ENCODE assay signal across 11 cellular contexts in the genomic region with DNA sequence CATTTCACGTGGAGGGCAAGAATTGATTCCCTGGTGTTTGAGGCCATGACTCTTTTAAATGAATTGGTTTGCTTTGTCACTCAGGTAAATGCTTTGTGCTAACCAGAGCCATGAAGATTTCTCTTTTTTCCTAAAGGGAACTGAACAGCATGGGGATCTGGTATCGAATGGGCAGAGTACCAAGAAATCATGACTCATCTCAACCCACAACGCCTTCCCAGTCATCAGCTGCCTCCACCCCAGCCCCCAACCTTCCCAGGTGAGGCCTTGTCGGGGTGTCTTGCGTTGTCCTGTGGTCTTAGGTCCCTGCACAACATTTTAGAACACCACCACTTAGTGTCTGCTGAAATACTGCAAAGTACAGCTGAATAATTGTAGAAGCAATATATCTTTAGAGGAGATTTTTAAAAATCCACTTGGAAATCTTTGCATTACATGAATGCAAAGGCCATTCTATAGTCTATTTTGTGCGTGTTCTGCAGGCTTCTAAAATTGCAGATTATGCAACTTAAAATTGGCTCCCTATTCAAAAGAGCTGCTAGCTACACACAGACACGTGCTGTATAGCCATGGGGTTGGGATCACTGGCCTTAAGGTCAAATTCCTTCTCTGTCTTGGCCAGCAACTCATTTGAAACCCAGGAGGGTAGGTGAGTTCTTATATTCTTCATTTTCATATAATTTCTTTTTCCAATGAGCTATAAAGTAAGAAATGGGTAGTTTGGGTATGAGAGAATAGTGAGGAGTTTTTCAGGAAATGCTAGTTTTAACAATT.
DNase-seq lines count a peak whose midpoint lies in the region; ATAC-seq and TF ChIP-seq lines count a peak whose summit lies in the region.
"Had no signal": no experiment of that assay in that cellular context is flagged by ENCODE, and none has a peak within 500 bp of the region (broad histone marks: within the 10 kb centered on the region; RNA-seq: fewer than 3 reads in every experiment).

No MANE protein-coding gene starts in this region.

- intact Hi-C loops in stomach (cut with DNase I; ENCODE audit: low total_unique reads): loop anchor here (5.0 kb wide), 1 partner anchor 93 kb away; no protein-coding TSS in a partner anchor

- CTCF ChIA-PET in activated CD4-positive, alpha-beta T cell treated with anti-CD3 and anti-CD28 coated beads, Interleukin-2, amount 10 ng/mL, durations not matched to agents 7 days and 5 days (lab: Charles Lee): no interaction called here

- ATAC-seq in esophagus mucosa: peak; percentile 39

- peak overlapping the region; percentile 48 for H3K27ac Mint-ChIP-seq in activated CD4-positive, alpha-beta T cell treated with anti-CD3 and anti-CD28 coated beads, Interleukin-2, amount 10 ng/mL, durations not matched to agents 7 days and 5 days

- no peak overlapping the region for H3K4me3 ChIP-seq in stomach
- H3K4me3 ChIP-seq: BLaER1 had no signal

- H3K27ac ChIP-seq in stomach: peak overlapping the region in 2 of 5 donors; percentile 9 to 40
- H3K27ac ChIP-seq: BLaER1 had no signal

- H3K4me3 Mint-ChIP-seq in activated CD4-positive, alpha-beta T cell treated with anti-CD3 and anti-CD28 coated beads, Interleukin-2, amount 10 ng/mL, durations not matched to agents 7 days and 5 days: no peak overlapping the region

- peaks cover 4% of the 10 kb centered on the region for H3K27me3 Mint-ChIP-seq in activated CD4-positive, alpha-beta T cell treated with anti-CD3 and anti-CD28 coated beads, Interleukin-2, amount 10 ng/mL, durations not matched to agents 7 days and 5 days

- WGBS in stomach, 5 donors: 45 to 53% (median 48%) methylated on average over 7 of the region's 7 CpGs

- TF ChIP-seq CTCF in stomach (IDR thresholded peaks at IDR 0.05): no peak

- peaks cover 0 to 78% (median 52%) of the 10 kb centered on the region in 4 donors for H3K36me3 ChIP-seq in stomach

- peaks cover 9% of the 10 kb centered on the region for H3K36me3 Mint-ChIP-seq in activated CD4-positive, alpha-beta T cell treated with anti-CD3 and anti-CD28 coated beads, Interleukin-2, amount 10 ng/mL, durations not matched to agents 7 days and 5 days (ENCODE audit: low read depth)

- H3K27me3 ChIP-seq in stomach: no peaks in the 10 kb centered on the region
- H3K27me3 ChIP-seq: BLaER1 had no signal

- no peaks in the 10 kb centered on the region for H3K9me3 ChIP-seq in stomach
- H3K9me3 ChIP-seq: BLaER1 had no signal

- TF ChIP-seq POLR2A in stomach (IDR thresholded peaks at IDR 0.05): no peak

- no peaks in the 10 kb centered on the region for H3K9me3 Mint-ChIP-seq in activated CD4-positive, alpha-beta T cell treated with anti-CD3 and anti-CD28 coated beads, Interleukin-2, amount 10 ng/mL, durations not matched to agents 7 days and 5 days

- peaks cover 74% of the 10 kb centered on the region for H3K4me1 Mint-ChIP-seq in activated CD4-positive, alpha-beta T cell treated with anti-CD3 and anti-CD28 coated beads, Interleukin-2, amount 10 ng/mL, durations not matched to agents 7 days and 5 days

- peaks cover 29 to 68% (median 48%) of the 10 kb centered on the region in 4 donors for H3K4me1 ChIP-seq in stomach

- no peak for TF ChIP-seq EP300 in stomach (IDR thresholded peaks at IDR 0.05)

- no peak for DNase-seq in activated CD4-positive, alpha-beta T cell treated with anti-CD3 and anti-CD28 coated beads, Interleukin-2, amount 10 ng/mL, durations not matched to agents 7 days and 5 days
- no peak for DNase-seq in activated CD4-positive, alpha-beta T cell treated with anti-CD3 and anti-CD28 coated beads, Interleukin-2, amount 50 U/mL, for 4 hours
- DNase-seq in RPMI7951 (ENCODE audit: low read depth): peak; percentile 62
- DNase-seq in stromal cell of bone marrow (ENCODE audit: low read depth): peak; percentile 28
- DNase-seq in NCI-H1092 treated with DMSO at 0.1 percent for 48 hours (lab: John Stamatoyannopoulos, UW): no peak
- no peak for DNase-seq in stomach
- DNase-seq in cerebellar cortex (ENCODE audit: low spot score): no peak
- DNase-seq: cortex of kidney, mesendoderm had no signal

- POLR2A ChIA-PET in activated CD4-positive, alpha-beta T cell treated with anti-CD3 and anti-CD28 coated beads, Interleukin-2, amount 10 ng/mL, durations not matched to agents 7 days and 5 days (lab: Charles Lee): no interaction called here

Comparison
In these comparisons a context has a peak if more than half of its experiments do, and no peak if none do; other contexts are left out.
1. DNase-seq: peak in RPMI7951 (single experiment) and stromal cell of bone marrow (single experiment); none in activated CD4-positive, alpha-beta T cell treated with anti-CD3 and anti-CD28 coated beads, Interleukin-2, amount 10 ng/mL, durations not matched to agents 7 days and 5 days (single experiment), activated CD4-positive, alpha-beta T cell treated with anti-CD3 and anti-CD28 coated beads, Interleukin-2, amount 50 U/mL, for 4 hours (0 of 2), NCI-H1092 treated with DMSO at 0.1 percent for 48 hours (single experiment), stomach (single experiment) and cerebellar cortex (single experiment).